ENCODE assay signal across 7 cellular contexts in the genomic region with DNA sequence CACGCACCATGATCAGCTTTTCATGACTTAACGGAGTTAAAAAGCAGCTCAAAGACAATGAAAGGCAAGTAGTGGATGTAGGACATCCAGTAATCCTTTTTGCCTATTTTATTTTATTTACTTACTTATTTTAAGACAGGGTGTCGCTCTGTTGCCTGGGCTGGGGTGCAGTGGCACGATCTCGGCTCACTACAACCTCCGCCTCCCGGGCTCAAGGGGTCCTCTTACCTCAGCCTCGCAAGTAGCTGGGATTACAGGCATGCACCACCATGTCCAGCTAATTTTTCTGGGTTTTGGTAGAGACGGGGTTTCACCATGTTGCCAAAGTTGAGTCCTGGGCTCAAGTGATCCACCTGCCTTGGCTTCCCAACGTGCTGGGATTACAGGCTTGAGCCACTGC.
"Had no signal": no experiment of that assay in that cellular context is flagged by ENCODE, and none has a peak within 500 bp of the region (broad histone marks: within the 10 kb centered on the region; RNA-seq: fewer than 3 reads in every experiment).

No MANE protein-coding gene starts in this region.

- H3K27ac ChIP-seq: HL-60 had no signal

- H3K4me3 Mint-ChIP-seq: IgD-negative memory B cell had no signal

- H3K4me3 ChIP-seq: K562 had no signal

- H3K4me1 Mint-ChIP-seq: IgD-negative memory B cell had no signal

- ATAC-seq: HepG2, K562 had no signal

- H3K27ac Mint-ChIP-seq: IgD-negative memory B cell had no signal

- DNase-seq: IMR-90, KBM-7, KG1 had no signal
